1 cellular context compared by ENCODE assay signal in the genomic region with DNA sequence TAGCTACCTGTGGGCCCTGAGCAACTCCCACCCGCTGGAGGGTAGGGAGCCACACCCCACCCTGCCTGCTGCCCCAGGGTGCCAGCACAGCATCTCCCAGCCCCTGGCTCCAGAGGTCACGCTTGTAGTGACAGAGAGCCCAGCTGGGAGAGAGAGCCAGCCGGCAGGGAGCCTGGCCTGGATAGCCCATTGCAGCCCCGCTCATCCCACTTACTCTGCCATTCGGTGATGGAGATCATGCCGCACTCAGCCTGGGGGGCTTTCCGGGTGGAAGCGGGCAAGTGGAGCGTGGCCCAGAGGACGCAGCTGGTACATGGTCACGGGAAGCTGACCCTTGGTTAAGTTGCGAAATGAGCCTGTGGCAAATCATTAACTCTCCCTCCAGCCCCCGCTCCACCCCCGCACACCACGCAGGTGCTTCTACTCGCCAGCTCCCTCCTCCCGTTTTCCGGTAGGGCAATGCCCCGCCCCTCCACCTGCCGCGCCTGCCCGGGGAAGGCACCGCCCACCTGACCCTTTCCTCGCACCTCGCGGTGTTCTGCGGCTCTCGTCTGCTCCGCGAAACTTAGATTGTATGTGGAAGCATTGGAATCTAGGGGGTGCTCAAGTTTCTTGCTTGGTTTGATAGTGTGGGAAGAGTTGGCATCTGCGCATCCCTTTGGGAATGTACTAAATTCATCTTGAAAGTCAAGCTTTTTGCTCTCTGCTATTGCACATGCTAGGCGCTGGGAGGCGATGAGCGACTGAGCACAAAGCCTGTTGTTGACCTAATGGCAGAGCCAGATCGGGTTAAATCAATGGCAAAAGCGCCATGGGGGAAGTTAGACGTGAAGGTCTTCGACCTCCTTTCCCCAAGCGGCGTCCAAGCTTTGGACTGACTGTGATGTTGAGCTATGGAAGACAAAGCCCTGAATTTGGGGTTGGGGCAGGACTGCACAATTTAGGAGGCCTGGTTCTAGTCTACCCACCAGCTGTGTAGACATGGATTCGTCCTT.
A peak's percentile ranks its signal among the peaks of the same experiment; 100 is the strongest.
TF ChIP-seq lines count a peak whose summit lies in the region.

A gene with protein sequence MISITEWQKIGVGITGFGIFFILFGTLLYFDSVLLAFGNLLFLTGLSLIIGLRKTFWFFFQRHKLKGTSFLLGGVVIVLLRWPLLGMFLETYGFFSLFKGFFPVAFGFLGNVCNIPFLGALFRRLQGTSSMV (minus strand): TSS at position 321 of the 995 bp plus-strand sequence. CDS start 82 bp downstream, at position 239.

TF ChIP-seq in HepG2, 621 proteins besides CTCF, POLR2A, EP300 and RAD21 (continued from another document):
- TF ChIP-seq ZNF839 (CRISPR knock-in tag; IDR thresholded peaks at IDR 0.05; ENCODE audit: borderline replicate concordance) (0 out of 2 replicates have a peak, but pooled peaks have one; percentile 32), HNF4G (IDR thresholded peaks at IDR 0.05; ENCODE audit: borderline replicate concordance, low read depth, low read length) (peak; percentile 48; the same call in 1 of the 2 replicates), HNF4G (CRISPR knock-in tag; IDR thresholded peaks at IDR 0.05; ENCODE audit: borderline replicate concordance, low read depth) (no peak), ZNF34 (CRISPR knock-in tag; IDR thresholded peaks at IDR 0.05; ENCODE audit: borderline replicate concordance) (peak; percentile 88; the same call in 1 of the 2 replicates), ZNF598 (CRISPR knock-in tag; IDR thresholded peaks at IDR 0.05; ENCODE audit: borderline replicate concordance) (no peak; the same call in 1 of the 2 replicates), NFYC (CRISPR knock-in tag; IDR thresholded peaks at IDR 0.05) (peak; percentile 47), ZNF121 (CRISPR knock-in tag; IDR thresholded peaks at IDR 0.05) (peak; percentile 36; the same call in 1 of the 2 replicates), ZNF251 (CRISPR knock-in tag; IDR thresholded peaks at IDR 0.05) (peak; percentile 79; the same call in 1 of the 2 replicates), ZNF703 (CRISPR knock-in tag; IDR thresholded peaks at IDR 0.05; ENCODE audit: borderline replicate concordance) (no peak; the same call in 1 of the 2 replicates), ARID2 (CRISPR knock-in tag; IDR thresholded peaks at IDR 0.05; ENCODE audit: borderline replicate concordance) (peak; percentile 74; the same call in 1 of the 2 replicates), GABPB1 (CRISPR knock-in tag; IDR thresholded peaks at IDR 0.05) (peak; percentile 88), ZNF263 (CRISPR knock-in tag; IDR thresholded peaks at IDR 0.05) (peak; percentile 86), ZNF883 (CRISPR knock-in tag; IDR thresholded peaks at IDR 0.05; ENCODE audit: not compliant biosample characterization) (peak; percentile 60), ZNF607 (CRISPR knock-in tag; IDR thresholded peaks at IDR 0.05; ENCODE audit: borderline replicate concordance) (peak; percentile 96; the same call in 1 of the 2 replicates), HHEX (CRISPR knock-in tag; IDR thresholded peaks at IDR 0.05) (no peak; the same call in 1 of the 2 replicates), ZKSCAN8 (CRISPR knock-in tag; IDR thresholded peaks at IDR 0.05; ENCODE audit: borderline replicate concordance) (peak; percentile 27; the same call in 1 of the 2 replicates), NFKB2 (CRISPR knock-in tag; IDR thresholded peaks at IDR 0.05; ENCODE audit: borderline replicate concordance) (peak; percentile 89; the same call in 1 of the 2 replicates), MLLT10 (CRISPR knock-in tag; IDR thresholded peaks at IDR 0.05) (no peak)
- TF ChIP-seq, protein P1, sequence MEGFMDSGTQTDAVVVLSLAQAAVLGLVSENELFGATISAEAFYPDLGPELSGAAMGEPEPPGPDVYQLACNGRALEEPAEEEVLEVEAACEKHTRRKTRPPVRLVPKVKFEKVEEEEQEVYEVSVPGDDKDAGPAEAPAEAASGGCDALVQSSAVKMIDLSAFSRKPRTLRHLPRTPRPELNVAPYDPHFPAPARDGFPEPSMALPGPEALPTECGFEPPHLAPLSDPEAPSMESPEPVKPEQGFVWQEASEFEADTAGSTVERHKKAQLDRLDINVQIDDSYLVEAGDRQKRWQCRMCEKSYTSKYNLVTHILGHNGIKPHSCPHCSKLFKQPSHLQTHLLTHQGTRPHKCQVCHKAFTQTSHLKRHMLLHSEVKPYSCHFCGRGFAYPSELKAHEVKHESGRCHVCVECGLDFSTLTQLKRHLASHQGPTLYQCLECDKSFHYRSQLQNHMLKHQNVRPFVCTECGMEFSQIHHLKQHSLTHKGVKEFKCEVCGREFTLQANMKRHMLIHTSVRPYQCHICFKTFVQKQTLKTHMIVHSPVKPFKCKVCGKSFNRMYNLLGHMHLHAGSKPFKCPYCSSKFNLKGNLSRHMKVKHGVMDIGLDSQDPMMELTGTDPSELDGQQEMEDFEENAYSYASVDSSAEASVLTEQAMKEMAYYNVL (CRISPR knock-in tag; IDR thresholded peaks at IDR 0.05; ENCODE audit: borderline replicate concordance): peak; percentile 74; the same call in 1 of the 2 replicates
- TF ChIP-seq, protein P2, sequence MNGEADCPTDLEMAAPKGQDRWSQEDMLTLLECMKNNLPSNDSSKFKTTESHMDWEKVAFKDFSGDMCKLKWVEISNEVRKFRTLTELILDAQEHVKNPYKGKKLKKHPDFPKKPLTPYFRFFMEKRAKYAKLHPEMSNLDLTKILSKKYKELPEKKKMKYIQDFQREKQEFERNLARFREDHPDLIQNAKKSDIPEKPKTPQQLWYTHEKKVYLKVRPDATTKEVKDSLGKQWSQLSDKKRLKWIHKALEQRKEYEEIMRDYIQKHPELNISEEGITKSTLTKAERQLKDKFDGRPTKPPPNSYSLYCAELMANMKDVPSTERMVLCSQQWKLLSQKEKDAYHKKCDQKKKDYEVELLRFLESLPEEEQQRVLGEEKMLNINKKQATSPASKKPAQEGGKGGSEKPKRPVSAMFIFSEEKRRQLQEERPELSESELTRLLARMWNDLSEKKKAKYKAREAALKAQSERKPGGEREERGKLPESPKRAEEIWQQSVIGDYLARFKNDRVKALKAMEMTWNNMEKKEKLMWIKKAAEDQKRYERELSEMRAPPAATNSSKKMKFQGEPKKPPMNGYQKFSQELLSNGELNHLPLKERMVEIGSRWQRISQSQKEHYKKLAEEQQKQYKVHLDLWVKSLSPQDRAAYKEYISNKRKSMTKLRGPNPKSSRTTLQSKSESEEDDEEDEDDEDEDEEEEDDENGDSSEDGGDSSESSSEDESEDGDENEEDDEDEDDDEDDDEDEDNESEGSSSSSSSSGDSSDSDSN (CRISPR knock-in tag; IDR thresholded peaks at IDR 0.05): 0 out of 2 replicates have a peak, but pooled peaks have one; percentile 41
- TF ChIP-seq, protein P3, sequence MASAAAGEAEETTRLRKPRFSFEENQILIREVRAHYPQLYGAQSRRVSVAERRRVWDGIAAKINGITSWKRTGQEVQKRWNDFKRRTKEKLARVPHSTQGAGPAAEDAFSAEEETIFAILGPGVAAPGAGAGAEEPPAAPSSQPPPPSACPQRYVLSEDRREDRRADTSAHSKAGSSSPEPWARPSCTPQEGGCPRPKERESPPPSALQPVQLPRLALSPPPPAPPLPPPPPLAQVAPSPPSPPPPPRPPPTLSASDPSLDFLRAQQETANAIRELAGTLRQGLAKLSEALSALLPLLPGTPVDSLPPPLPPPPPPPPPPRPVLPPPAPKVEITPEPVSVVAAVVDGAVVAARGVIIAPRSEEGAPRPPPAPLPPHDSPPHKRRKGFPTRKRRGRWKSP (CRISPR knock-in tag; IDR thresholded peaks at IDR 0.05): peak; percentile 91; the same call in 1 of the 2 replicates
- TF ChIP-seq, protein P4, sequence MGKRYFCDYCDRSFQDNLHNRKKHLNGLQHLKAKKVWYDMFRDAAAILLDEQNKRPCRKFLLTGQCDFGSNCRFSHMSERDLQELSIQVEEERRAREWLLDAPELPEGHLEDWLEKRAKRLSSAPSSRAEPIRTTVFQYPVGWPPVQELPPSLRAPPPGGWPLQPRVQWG (CRISPR knock-in tag; IDR thresholded peaks at IDR 0.05; ENCODE audit: borderline replicate concordance, low read depth): no peak
- TF ChIP-seq, protein P5, sequence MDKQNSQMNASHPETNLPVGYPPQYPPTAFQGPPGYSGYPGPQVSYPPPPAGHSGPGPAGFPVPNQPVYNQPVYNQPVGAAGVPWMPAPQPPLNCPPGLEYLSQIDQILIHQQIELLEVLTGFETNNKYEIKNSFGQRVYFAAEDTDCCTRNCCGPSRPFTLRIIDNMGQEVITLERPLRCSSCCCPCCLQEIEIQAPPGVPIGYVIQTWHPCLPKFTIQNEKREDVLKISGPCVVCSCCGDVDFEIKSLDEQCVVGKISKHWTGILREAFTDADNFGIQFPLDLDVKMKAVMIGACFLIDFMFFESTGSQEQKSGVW (CRISPR knock-in tag; IDR thresholded peaks at IDR 0.05; ENCODE audit: borderline replicate concordance): no peak
- TF ChIP-seq, protein P6, sequence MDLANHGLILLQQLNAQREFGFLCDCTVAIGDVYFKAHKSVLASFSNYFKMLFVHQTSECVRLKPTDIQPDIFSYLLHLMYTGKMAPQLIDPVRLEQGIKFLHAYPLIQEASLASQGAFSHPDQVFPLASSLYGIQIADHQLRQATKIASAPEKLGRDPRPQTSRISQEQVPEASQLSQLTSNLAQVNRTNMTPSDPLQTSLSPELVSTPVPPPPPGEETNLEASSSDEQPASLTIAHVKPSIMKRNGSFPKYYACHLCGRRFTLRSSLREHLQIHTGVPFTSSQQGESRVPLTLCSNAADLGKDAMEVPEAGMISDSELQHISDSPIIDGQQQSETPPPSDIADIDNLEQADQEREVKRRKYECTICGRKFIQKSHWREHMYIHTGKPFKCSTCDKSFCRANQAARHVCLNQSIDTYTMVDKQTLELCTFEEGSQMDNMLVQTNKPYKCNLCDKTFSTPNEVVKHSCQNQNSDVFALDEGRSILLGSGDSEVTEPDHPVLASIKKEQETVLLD (CRISPR knock-in tag; IDR thresholded peaks at IDR 0.05; ENCODE audit: low read depth): peak; percentile 63
TF ChIP-seq in HepG2: peak in this region for 324.
